Comparison of ENCODE assay signal across 9 cellular contexts in the genomic region with DNA sequence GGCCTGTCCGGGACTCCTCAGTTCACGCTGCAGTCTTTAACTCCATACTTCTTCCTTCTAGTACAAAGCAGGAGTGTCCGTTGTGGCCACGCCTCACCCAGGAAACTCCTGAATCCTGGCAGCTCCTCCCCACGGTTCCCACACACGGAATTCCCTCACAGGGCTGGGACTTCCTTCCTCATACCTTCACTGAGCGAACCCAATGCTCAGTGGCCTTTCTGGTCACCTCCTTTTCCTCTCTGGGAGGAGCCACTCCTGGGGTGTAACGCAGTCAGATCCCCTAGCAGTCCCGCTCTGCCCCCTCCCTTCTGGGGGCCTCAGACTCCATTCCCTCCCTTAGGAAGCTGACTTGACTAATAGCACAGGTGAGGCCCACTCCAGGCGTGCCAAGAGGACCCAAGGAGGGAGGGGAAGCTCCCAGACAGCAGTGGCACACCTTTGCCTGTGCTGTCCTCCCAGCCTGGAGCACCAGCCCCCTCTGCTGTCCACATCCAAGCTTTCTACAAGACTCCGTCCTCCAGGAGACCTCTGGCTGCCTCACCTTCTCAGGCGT. TPM values are rescaled to one million over a fixed set of nuclear protein-coding genes. Genes with fewer than 3 reads are reported as not detected.
A peak's percentile ranks its signal among the peaks of the same experiment; 100 is the strongest.
DNase-seq lines count a peak whose midpoint lies in the region; ATAC-seq and TF ChIP-seq lines count a peak whose summit lies in the region.
"Had no signal": no experiment of that assay in that cellular context is flagged by ENCODE, and none has a peak within 500 bp of the region (broad histone marks: within the 10 kb centered on the region; RNA-seq: fewer than 3 reads in every experiment).

A gene (minus strand): TSS at position 75 of the 553 bp plus-strand sequence. CDS start 2,726 bp downstream, outside the sequence.

- TF ChIP-seq CTCF in GM12873 (IDR thresholded peaks at IDR 0.05; ENCODE audit: insufficient read depth, low read depth, low read length, missing control alignments) (peak; percentile 29), omental fat pad (IDR thresholded peaks at IDR 0.05) (no peak)

- peak; percentile 61 for ATAC-seq in omental fat pad (ENCODE audit: low FRiP score)
- ATAC-seq in HG03521 (IDR thresholded peaks at IDR 0.05; ENCODE audit: unreplicated experiment): no peak
- no peak for ATAC-seq in HG03135 (IDR thresholded peaks at IDR 0.05; ENCODE audit: unreplicated experiment)
- ATAC-seq: activated T-cell treated with anti-CD3 and anti-CD28 coated beads, Interleukin-2, amount 50 U/mL, for 72 hours had no signal

- no peak for TF ChIP-seq POLR2A in erythroblast (IDR thresholded peaks at IDR 0.05; ENCODE audit: low read length)

- DNase-seq in NCI-H526 treated with DMSO at 0.1 percent for 48 hours (lab: John Stamatoyannopoulos, UW) (peak; percentile 31), erythroblast (lab: John Stamatoyannopoulos, UW) (peak; percentile 18 to 44), omental fat pad (ENCODE audit: low spot score) (no peak), GF-D8 (lab: John Stamatoyannopoulos, UW) (no peak)
- DNase-seq in activated CD4-positive, CD25-positive, alpha-beta regulatory T cell treated with anti-CD3 and anti-CD28 coated beads, Interleukin-2, amount 50 U/mL, for 72 hours: no peak
- DNase-seq: activated T-cell treated with anti-CD3 and anti-CD28 coated beads, Interleukin-2, amount 50 U/mL, for 72 hours had no signal

RNA-seq across cellular contexts. Expression of the gene that starts here (rescaled TPM):
- 1 to 10 TPM in 3 of 4 donors, under 1 TPM in 1; 0.84 to 3.3 (median 1.8) TPM for total RNA-seq in omental fat pad
- total RNA-seq: activated T-cell treated with anti-CD3 and anti-CD28 coated beads, Interleukin-2, amount 50 U/mL, for 72 hours had no signal

Comparison
In these comparisons a context has a peak if more than half of its experiments do, and no peak if none do; other contexts are left out.
1. DNase-seq: peak in NCI-H526 treated with DMSO at 0.1 percent for 48 hours (single experiment) and erythroblast (2 of 2); none in omental fat pad (single experiment), activated CD4-positive, CD25-positive, alpha-beta regulatory T cell treated with anti-CD3 and anti-CD28 coated beads, Interleukin-2, amount 50 U/mL, for 72 hours (single experiment) and GF-D8 (single experiment).